Comparison of ENCODE assay signal across 8 cellular contexts in the genomic region with DNA sequence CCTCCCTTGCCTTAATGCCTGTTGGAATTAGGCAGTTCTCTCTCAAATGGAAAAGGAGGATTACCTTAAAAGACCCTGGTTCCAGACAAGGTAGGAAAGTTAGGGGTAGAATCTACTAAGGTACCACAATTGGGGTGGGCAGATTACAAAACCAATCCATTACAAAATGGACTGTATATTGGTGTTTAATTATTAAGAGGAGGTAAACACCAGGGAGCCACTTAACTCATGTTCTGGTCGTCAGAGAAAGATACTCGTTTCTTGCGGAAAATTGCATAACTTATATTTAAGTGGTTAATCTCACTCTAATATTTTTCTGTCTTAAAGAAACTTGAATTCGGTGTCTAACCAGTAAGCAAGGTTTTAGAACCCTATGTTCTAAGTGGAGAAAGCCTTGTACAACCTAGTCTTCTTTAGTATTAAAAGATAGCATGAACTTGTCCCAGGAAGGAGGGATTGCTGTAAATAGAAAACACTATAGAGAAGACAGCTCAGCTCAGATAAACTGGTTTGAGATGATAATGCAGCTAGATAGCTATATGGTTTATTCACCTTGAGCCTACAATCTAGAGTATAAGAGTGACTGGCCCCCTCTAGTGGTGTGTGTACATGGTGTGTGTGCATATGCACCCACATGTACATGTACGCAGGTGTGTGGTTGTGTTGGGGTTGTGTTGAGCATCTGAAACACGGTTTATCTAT. TPM values are rescaled to one million over a fixed set of nuclear protein-coding genes. Genes with fewer than 3 reads are reported as not detected.
DNase-seq lines count a peak whose midpoint lies in the region; ATAC-seq and TF ChIP-seq lines count a peak whose summit lies in the region.

No MANE protein-coding gene starts in this region.

- H3K4me2 ChIP-seq in smooth muscle cell, result no peak overlapping the region

- H3K27me3 Mint-ChIP-seq in activated T-cell treated with anti-CD3 and anti-CD28 coated beads, Interleukin-2, amount 50 U/mL, for 24 hours, result no peaks in the 10 kb centered on the region

- TF ChIP-seq CTCF in smooth muscle cell (IDR thresholded peaks at IDR 0.05; ENCODE audit: borderline replicate concordance, insufficient read depth, poor library complexity, severe bottlenecking), result peak; percentile 54

- H3K36me3 ChIP-seq in smooth muscle cell (ENCODE audit: low read depth), result no peaks in the 10 kb centered on the region

- H3K4me1 Mint-ChIP-seq in activated T-cell treated with anti-CD3 and anti-CD28 coated beads, Interleukin-2, amount 50 U/mL, for 24 hours (ENCODE audit: low read depth), result peaks cover 30% of the 10 kb centered on the region

- peaks cover 10% of the 10 kb centered on the region for H3K36me3 Mint-ChIP-seq in activated T-cell treated with anti-CD3 and anti-CD28 coated beads, Interleukin-2, amount 50 U/mL, for 24 hours (ENCODE audit: low read depth)

- H3K79me2 ChIP-seq in smooth muscle cell (ENCODE audit: low read depth), result no peaks in the 10 kb centered on the region

- H3K9me3 Mint-ChIP-seq in activated T-cell treated with anti-CD3 and anti-CD28 coated beads, Interleukin-2, amount 50 U/mL, for 24 hours, result no peaks in the 10 kb centered on the region

- DNase-seq in COLO829 (ENCODE audit: low spot score) (peak; percentile 66), HCEC 1CT (peak; percentile 28), NCI-H82 (lab: John Stamatoyannopoulos, UW) (peak; percentile 82), glomerular visceral epithelial cell (ENCODE audit: extremely low spot score) (peak; percentile 14), smooth muscle cell (lab: John Stamatoyannopoulos, UW; ENCODE audit: unreplicated experiment) (no peak), epidermal melanocyte (ENCODE audit: insufficient read length, low spot score) (no peak)
- DNase-seq in activated T-cell treated with anti-CD3 and anti-CD28 coated beads, Interleukin-2, amount 50 U/mL, for 24 hours, result peak; percentile 40

- H3K4me3 Mint-ChIP-seq in activated T-cell treated with anti-CD3 and anti-CD28 coated beads, Interleukin-2, amount 50 U/mL, for 24 hours, result no peak overlapping the region

- H3F3A ChIP-seq in smooth muscle cell (ENCODE audit: low read depth), result no peaks in the 10 kb centered on the region

- H2AFZ ChIP-seq in smooth muscle cell (ENCODE audit: low read depth), result no peak overlapping the region

- H3K27me3 ChIP-seq in smooth muscle cell (ENCODE audit: low read depth), result no peaks in the 10 kb centered on the region

- peaks cover 10% of the 10 kb centered on the region for H3K4me1 ChIP-seq in smooth muscle cell (ENCODE audit: low read depth)

- H3K27ac Mint-ChIP-seq in activated T-cell treated with anti-CD3 and anti-CD28 coated beads, Interleukin-2, amount 50 U/mL, for 24 hours, result no peak overlapping the region

- H3K9ac ChIP-seq in smooth muscle cell (ENCODE audit: low read depth), result no peak overlapping the region

- 79% methylated on average over 6 of the region's 6 CpGs for WGBS in smooth muscle cell (ENCODE audit: low lambda C conversion rate)

- H3K27ac ChIP-seq in smooth muscle cell (ENCODE audit: low read depth), result no peak overlapping the region

- H4K20me1 ChIP-seq in smooth muscle cell (ENCODE audit: low read depth), result no peaks in the 10 kb centered on the region

- no peak for ATAC-seq in GM19452 (IDR thresholded peaks at IDR 0.05; ENCODE audit: unreplicated experiment)

- no peaks in the 10 kb centered on the region for H3K9me3 ChIP-seq in smooth muscle cell (replicated peaks; ENCODE audit: low read depth)

- no peak overlapping the region for H3K4me3 ChIP-seq in smooth muscle cell

RNA-seq across cellular contexts. Expression of a gene that starts 58.0 kb away (rescaled TPM):
- total RNA-seq in smooth muscle cell, result 1.6 and 6.9 TPM in 2 replicates
- polyA plus RNA-seq in smooth muscle cell, result 0.39 and 0.57 TPM in 2 replicates

Comparison
In these comparisons a context has a peak if more than half of its experiments do, and no peak if none do; other contexts are left out.
1. DNase-seq: peak in COLO829 (single experiment), HCEC 1CT (single experiment), NCI-H82 (single experiment), activated T-cell treated with anti-CD3 and anti-CD28 coated beads, Interleukin-2, amount 50 U/mL, for 24 hours (single experiment) and glomerular visceral epithelial cell (single experiment); none in smooth muscle cell (single experiment) and epidermal melanocyte (single experiment).